In the genomic region with DNA sequence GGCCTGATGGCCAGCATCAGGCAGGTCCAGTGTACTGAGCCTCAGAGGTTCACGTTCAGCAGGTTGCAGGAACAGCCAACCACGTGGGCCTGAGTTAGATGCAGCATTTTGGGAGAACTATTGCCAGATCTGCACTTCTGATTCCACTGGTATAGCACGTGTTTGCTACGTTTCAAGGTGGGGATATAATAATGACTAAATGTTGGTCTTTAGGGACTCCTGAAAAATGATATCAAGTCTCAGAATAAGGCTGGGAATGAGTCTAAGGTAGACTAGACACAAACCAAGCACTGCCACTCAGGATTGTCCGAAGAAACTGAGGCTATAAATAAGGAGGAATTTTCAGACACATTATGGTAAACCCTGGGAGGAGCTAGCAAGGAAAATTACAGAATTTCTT, we compare ENCODE assay signal across 15 cellular contexts.
DNase-seq lines count a peak whose midpoint lies in the region; ATAC-seq, FAIRE-seq and TF ChIP-seq lines count a peak whose summit lies in the region.
"Had no signal": no experiment of that assay in that cellular context is flagged by ENCODE, and none has a peak within 500 bp of the region (broad histone marks: within the 10 kb centered on the region; RNA-seq: fewer than 3 reads in every experiment).

No MANE protein-coding gene starts in this region.

- ATAC-seq in gastrocnemius medialis (no peak), HG02623 (IDR thresholded peaks at IDR 0.05; ENCODE audit: unreplicated experiment) (no peak), GM21423 (IDR thresholded peaks at IDR 0.05; ENCODE audit: unreplicated experiment) (no peak)

- peak overlapping the region; percentile 38; the same call in 1 of the 2 replicates for H2AFZ ChIP-seq in OCI-LY3 (ENCODE audit: low read depth, low read length)

- no peak overlapping the region; the same call in 1 of the 2 replicates for H3K4me2 ChIP-seq in OCI-LY3 (ENCODE audit: low read length)

- peak overlapping the region; percentile 34 for H3K27ac Mint-ChIP-seq in glutamatergic neuron (ENCODE audit: unreplicated experiment)

- H3K9ac ChIP-seq in OCI-LY3 (ENCODE audit: low read length) = no peak overlapping the region

- H3K36me3 ChIP-seq in OCI-LY3 (replicated peaks; ENCODE audit: low read depth, low read length) (no peaks in the 10 kb centered on the region), gastrocnemius medialis (peaks cover 0 to 15% of the 10 kb centered on the region in 2 donors)

- H3K4me3 Mint-ChIP-seq in glutamatergic neuron (ENCODE audit: unreplicated experiment) = no peak overlapping the region

- H3K36me3 Mint-ChIP-seq in glutamatergic neuron (ENCODE audit: unreplicated experiment) = no peaks in the 10 kb centered on the region

- H3K27ac ChIP-seq in OCI-LY3 (ENCODE audit: low read length) (no peak overlapping the region), gastrocnemius medialis (peak overlapping the region in 3 of 4 donors; percentile 44 to 64 (median 63))
- H3K27ac ChIP-seq: RWPE1, suprapubic skin had no signal

- no peaks in the 10 kb centered on the region for H3K9me3 Mint-ChIP-seq in glutamatergic neuron (ENCODE audit: unreplicated experiment)

- FAIRE-seq in GM12892 (lab: Jason Lieb, UNC) = peak; percentile 74
- FAIRE-seq: astrocyte had no signal

- peaks cover 2% of the 10 kb centered on the region for H3K27me3 Mint-ChIP-seq in glutamatergic neuron (ENCODE audit: unreplicated experiment)

- H3K79me2 ChIP-seq in OCI-LY3 (ENCODE audit: low read length) = no peaks in the 10 kb centered on the region

- peaks cover 20% of the 10 kb centered on the region for H3K4me1 ChIP-seq in OCI-LY3 (ENCODE audit: low read length)
- peaks cover 34 to 38% of the 10 kb centered on the region in 2 donors for H3K4me1 ChIP-seq in gastrocnemius medialis

- no peaks in the 10 kb centered on the region for H4K20me1 ChIP-seq in OCI-LY3 (ENCODE audit: insufficient read depth, low read length)

- H3K27me3 ChIP-seq in OCI-LY3 (ENCODE audit: low read depth, low read length) (no peaks in the 10 kb centered on the region), gastrocnemius medialis (no peaks in the 10 kb centered on the region)
- H3K27me3 ChIP-seq: suprapubic skin had no signal

- in situ Hi-C loops in gastrocnemius medialis (cut with MboI; ENCODE audit: low sequenced_read_pairs in 4 of 4) = no loop called here

- DNase-seq in GM12892 (ENCODE audit: insufficient read length) = no peak
- DNase-seq in glutamatergic neuron = no peak
- DNase-seq in gastrocnemius medialis = no peak
- DNase-seq in SKM-1 treated with dmso at 0.1 percent for 144 hours (lab: John Stamatoyannopoulos, UW; ENCODE audit: unreplicated experiment) = no peak
- DNase-seq: activated effector memory CD4-positive, alpha-beta T cell treated with anti-CD3 and anti-CD28 coated beads, Interleukin-2, amount 50 U/mL, for 16 hours; mammary epithelial cell; MM.1S; NCI-H2081 treated with DMSO at 0.1 percent for 48 hours; stimulated activated CD4-positive, alpha-beta T cell treated with anti-CD3 and anti-CD28 coated beads, Interleukin-12 subunit alpha, Interleukin-12 subunit beta, amount 100 ng/mL, for 4 hours had no signal

- no peak for TF ChIP-seq CTCF in OCI-LY3 (IDR thresholded peaks at IDR 0.05; ENCODE audit: low read depth, low read length)
- TF ChIP-seq CTCF in glutamatergic neuron (IDR thresholded peaks at IDR 0.05; ENCODE audit: partially characterized antibody, unreplicated experiment) = no peak
- TF ChIP-seq CTCF in gastrocnemius medialis (IDR thresholded peaks at IDR 0.05 in 4 of 5, conservative IDR thresholded peaks at IDR 0.05 in 1 of 5) = no peak

- H3K9me3 ChIP-seq in OCI-LY3 (ENCODE audit: insufficient read depth, low read length) (no peaks in the 10 kb centered on the region), gastrocnemius medialis (no peaks in the 10 kb centered on the region)
- H3K9me3 ChIP-seq: suprapubic skin had no signal

- H3K4me3 ChIP-seq in OCI-LY3 (ENCODE audit: low read length) (no peak overlapping the region), gastrocnemius medialis (no peak overlapping the region)

- intact Hi-C loops in gastrocnemius medialis (cut with DNase I; ENCODE audit: low total_unique reads) = no loop called here

- TF ChIP-seq POLR2A in GM12892 (IDR thresholded peaks at IDR 0.05; ENCODE audit: low read depth, low read length) (no peak), gastrocnemius medialis (IDR thresholded peaks at IDR 0.05) (no peak)

- H3K4me1 Mint-ChIP-seq in glutamatergic neuron (ENCODE audit: low read depth, unreplicated experiment) = peaks cover 29% of the 10 kb centered on the region
